ENCODE assay signal across 24 cellular contexts in the genomic region with DNA sequence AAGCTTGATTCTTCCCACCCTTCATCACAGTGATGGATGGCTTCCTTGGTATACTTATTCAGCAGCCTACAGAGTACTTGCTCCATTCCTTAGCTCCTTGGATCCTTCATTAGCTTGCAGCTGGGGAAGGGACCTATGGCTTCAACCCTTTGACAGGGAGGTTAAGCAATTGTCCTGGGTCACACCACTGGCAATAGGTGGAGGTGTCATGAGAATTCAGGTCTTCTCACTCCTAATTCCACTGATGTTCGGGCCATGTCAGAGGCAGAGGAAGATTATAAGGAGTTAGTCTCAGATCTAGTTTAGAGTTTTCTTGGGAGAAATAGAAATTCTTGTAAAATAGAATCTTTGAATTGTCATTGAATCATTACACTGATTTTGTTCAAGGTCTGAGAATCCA. TPM values are rescaled to one million over a fixed set of nuclear protein-coding genes. Genes with fewer than 3 reads are reported as not detected.
"Had no signal": no experiment of that assay in that cellular context is flagged by ENCODE, and none has a peak within 500 bp of the region (broad histone marks: within the 10 kb centered on the region; RNA-seq: fewer than 3 reads in every experiment).

No MANE protein-coding gene starts in this region.

- H3K4me3 Mint-ChIP-seq: T-cell had no signal

- H3K9me3 ChIP-seq: MG63, SK-N-SH had no signal

- H3K9ac ChIP-seq: SK-N-SH had no signal

- H3K9me3 Mint-ChIP-seq: T-cell had no signal

- FAIRE-seq: RCC 7860 had no signal

- H3K4me3 ChIP-seq: MG63 had no signal

- H3K27me3 ChIP-seq: MG63 had no signal

- H3K36me3 ChIP-seq: MG63 had no signal

- H3K27ac ChIP-seq: HL-60 had no signal

- ATAC-seq: T-cell had no signal

- H3K4me1 Mint-ChIP-seq: T-cell had no signal

- H3K4me2 ChIP-seq: SK-N-SH had no signal

- DNase-seq: Karpas-422, KG1, MG63, NCI-H1092, NCI-H1105 treated with DMSO at 0.1 percent for 48 hours, NCI-H1417 treated with DMSO at 0.1 percent for 48 hours, NCI-H146, NCI-H1694 treated with DMSO at 0.1 percent for 48 hours, NCI-H1930, NCI-H2081, NCI-H2107, NCI-H2227 treated with DMSO at 0.1 percent for 48 hours, NCI-H510A, NCI-H524 treated with DMSO at 0.1 percent for 48 hours, NCI-H69, NCI-H774, RPMI8226, SHP77, SK-N-SH, SW 1271, T-cell had no signal

- H3K36me3 Mint-ChIP-seq: T-cell had no signal

- H3K27ac Mint-ChIP-seq: T-cell had no signal

RNA-seq across cellular contexts. Expression of a gene that starts 24.5 kb away (rescaled TPM):
- total RNA-seq: SK-MEL-5 had no signal
- polyA plus RNA-seq: SK-N-SH had no signal

RNA-seq across cellular contexts. Expression of a gene that starts 55.4 kb away (rescaled TPM):
- total RNA-seq: SK-MEL-5 had no signal
- polyA plus RNA-seq: SK-N-SH had no signal
